In genomic region chr22:43090130-43090789, GRCh38 we compare ENCODE assay signal across 8 cellular contexts. TPM values are rescaled to one million over a fixed set of nuclear protein-coding genes. Genes with fewer than 3 reads are reported as not detected.
DNase-seq lines count a peak whose midpoint lies in the region; ATAC-seq and TF ChIP-seq lines count a peak whose summit lies in the region.

No MANE protein-coding gene starts in this region.

- H3K27ac Mint-ChIP-seq in activated naive CD8-positive, alpha-beta T cell treated with anti-CD3 and anti-CD28 coated beads, Interleukin-2, amount 50 U/mL, for 24 hours, result peak overlapping the region; percentile 60

- no peak overlapping the region for H3K4me3 ChIP-seq in retinal pigment epithelial cell (ENCODE audit: low read length)

- no peaks in the 10 kb centered on the region for H3K9me3 Mint-ChIP-seq in activated naive CD8-positive, alpha-beta T cell treated with anti-CD3 and anti-CD28 coated beads, Interleukin-2, amount 50 U/mL, for 24 hours

- H3K4me3 Mint-ChIP-seq in activated naive CD8-positive, alpha-beta T cell treated with anti-CD3 and anti-CD28 coated beads, Interleukin-2, amount 50 U/mL, for 24 hours, result peak overlapping the region; percentile 91

- ATAC-seq in activated naive CD8-positive, alpha-beta T cell treated with anti-CD3 and anti-CD28 coated beads, Interleukin-2, amount 50 U/mL, for 24 hours, result peak; percentile 23
- ATAC-seq in left cardiac atrium, result peak; percentile 43 to 60
- ATAC-seq in HG02973 (IDR thresholded peaks at IDR 0.05; ENCODE audit: unreplicated experiment), result no peak
- no peak for ATAC-seq in HG03135 (IDR thresholded peaks at IDR 0.05; ENCODE audit: unreplicated experiment)

- DNase-seq in EL (peak; percentile 87), LHCN-M2 (ENCODE audit: low read depth) (peak; percentile 92), SHP77 (lab: John Stamatoyannopoulos, UW) (peak; percentile 82 to 89), left cardiac atrium (peak; percentile 66), retinal pigment epithelial cell (ENCODE audit: low read depth) (peak; percentile 39)
- peak; percentile 47 for DNase-seq in activated naive CD8-positive, alpha-beta T cell treated with anti-CD3 and anti-CD28 coated beads, Interleukin-2, amount 50 U/mL, for 24 hours

- TF ChIP-seq CTCF in retinal pigment epithelial cell (conservative IDR thresholded peaks at IDR 0.05; ENCODE audit: low read depth, low read length), result peak; percentile 42

- no peaks in the 10 kb centered on the region for H3K27me3 Mint-ChIP-seq in activated naive CD8-positive, alpha-beta T cell treated with anti-CD3 and anti-CD28 coated beads, Interleukin-2, amount 50 U/mL, for 24 hours

- H3K4me1 Mint-ChIP-seq in activated naive CD8-positive, alpha-beta T cell treated with anti-CD3 and anti-CD28 coated beads, Interleukin-2, amount 50 U/mL, for 24 hours, result peaks cover 26% of the 10 kb centered on the region

- no peaks in the 10 kb centered on the region for H3K36me3 Mint-ChIP-seq in activated naive CD8-positive, alpha-beta T cell treated with anti-CD3 and anti-CD28 coated beads, Interleukin-2, amount 50 U/mL, for 24 hours (ENCODE audit: low read depth)

- intact Hi-C loops in left cardiac atrium (cut with DNase I), result no loop called here

RNA-seq across cellular contexts. Expression of gene TTLL1, which starts 1.1 kb away (rescaled TPM):
- total RNA-seq in LHCN-M2 (2014; rRNA removed) (13.1 and 13.5 TPM in 2 replicates), left cardiac atrium (1 to 10 TPM; 4.2 to 5.7 TPM)
- 17.1 TPM for polyA plus RNA-seq in LHCN-M2 (2012)

RNA-seq across cellular contexts. Expression of gene BIK, which starts 20.3 kb away (rescaled TPM):
- total RNA-seq in LHCN-M2 (2014; rRNA removed) (not detected in 2 replicates), left cardiac atrium (not detected)
- polyA plus RNA-seq in LHCN-M2 (2012), result 0.12 TPM

RNA-seq across cellular contexts. Expression of gene MCAT, which starts 52.9 kb away (rescaled TPM):
- total RNA-seq in LHCN-M2 (2014; rRNA removed) (21.1 and 21.7 TPM in 2 replicates), left cardiac atrium (10 to 100 TPM; 10.4 to 12.7 TPM)
- 14.8 TPM for polyA plus RNA-seq in LHCN-M2 (2012)

Comparison
In these comparisons a context has a peak if more than half of its experiments do, and no peak if none do; other contexts are left out.
1. DNase-seq: peak in every context shown above with its lines; median percentile 92 in LHCN-M2; 87 in EL; 86 in SHP77; 66 in left cardiac atrium; 47 in activated naive CD8-positive, alpha-beta T cell treated with anti-CD3 and anti-CD28 coated beads, Interleukin-2, amount 50 U/mL, for 24 hours; 39 in retinal pigment epithelial cell.
2. ATAC-seq: peak in activated naive CD8-positive, alpha-beta T cell treated with anti-CD3 and anti-CD28 coated beads, Interleukin-2, amount 50 U/mL, for 24 hours (single experiment) and left cardiac atrium (2 of 2); none in HG02973 (single experiment) and HG03135 (single experiment).